8 cellular contexts compared by ENCODE assay signal in the genomic region with DNA sequence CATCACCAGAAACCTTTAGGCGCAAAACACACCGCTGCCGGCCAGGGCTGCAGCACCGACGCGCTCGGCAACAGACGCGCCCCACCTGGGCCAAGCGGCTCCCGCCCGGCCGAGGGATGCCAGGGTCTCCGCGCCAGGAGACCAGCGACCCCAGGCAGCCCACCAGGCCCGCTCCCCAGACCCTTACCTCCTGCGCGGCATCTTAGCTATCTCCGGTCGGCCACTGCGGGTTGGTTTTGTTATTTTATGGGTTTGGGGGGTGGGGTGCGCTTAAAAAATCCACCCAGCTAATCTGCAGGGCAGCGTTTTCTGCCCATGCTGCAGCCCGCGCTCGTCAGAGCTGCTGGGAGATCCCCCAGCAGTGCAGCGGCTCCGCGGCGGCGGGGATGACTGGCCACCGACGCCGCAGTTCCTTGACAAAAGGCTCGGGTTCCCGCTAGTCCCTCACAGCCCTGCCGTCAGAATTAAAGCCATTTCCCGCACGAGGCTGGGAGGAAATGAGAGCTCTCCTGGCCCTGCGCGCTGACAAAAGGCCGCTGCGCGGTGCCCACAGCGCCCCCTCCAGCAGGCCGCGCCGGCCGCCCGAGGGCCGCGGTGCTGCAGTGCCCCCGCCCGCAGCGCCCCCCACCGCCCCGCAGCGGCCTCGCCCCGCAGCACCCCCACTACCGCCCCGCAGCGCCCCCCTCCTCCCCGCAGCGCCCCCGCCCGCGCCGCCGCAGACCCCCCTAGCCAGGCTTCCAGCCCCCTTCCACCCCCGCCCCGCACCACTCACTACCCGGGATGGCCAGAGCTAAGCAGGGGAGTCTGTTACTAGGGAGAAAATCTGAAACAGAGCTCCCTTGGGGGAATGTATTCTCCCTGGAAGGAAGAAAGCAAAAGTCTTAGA. TPM values are rescaled to one million over a fixed set of nuclear protein-coding genes. Genes with fewer than 3 reads are reported as not detected.
A peak's percentile ranks its signal among the peaks of the same experiment; 100 is the strongest.
DNase-seq lines count a peak whose midpoint lies in the region; TF ChIP-seq lines count a peak whose summit lies in the region.

A gene with protein sequence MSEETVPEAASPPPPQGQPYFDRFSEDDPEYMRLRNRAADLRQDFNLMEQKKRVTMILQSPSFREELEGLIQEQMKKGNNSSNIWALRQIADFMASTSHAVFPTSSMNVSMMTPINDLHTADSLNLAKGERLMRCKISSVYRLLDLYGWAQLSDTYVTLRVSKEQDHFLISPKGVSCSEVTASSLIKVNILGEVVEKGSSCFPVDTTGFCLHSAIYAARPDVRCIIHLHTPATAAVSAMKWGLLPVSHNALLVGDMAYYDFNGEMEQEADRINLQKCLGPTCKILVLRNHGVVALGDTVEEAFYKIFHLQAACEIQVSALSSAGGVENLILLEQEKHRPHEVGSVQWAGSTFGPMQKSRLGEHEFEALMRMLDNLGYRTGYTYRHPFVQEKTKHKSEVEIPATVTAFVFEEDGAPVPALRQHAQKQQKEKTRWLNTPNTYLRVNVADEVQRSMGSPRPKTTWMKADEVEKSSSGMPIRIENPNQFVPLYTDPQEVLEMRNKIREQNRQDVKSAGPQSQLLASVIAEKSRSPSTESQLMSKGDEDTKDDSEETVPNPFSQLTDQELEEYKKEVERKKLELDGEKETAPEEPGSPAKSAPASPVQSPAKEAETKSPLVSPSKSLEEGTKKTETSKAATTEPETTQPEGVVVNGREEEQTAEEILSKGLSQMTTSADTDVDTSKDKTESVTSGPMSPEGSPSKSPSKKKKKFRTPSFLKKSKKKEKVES (minus strand): TSS at position 502 of the 886 bp plus-strand sequence. CDS start 61,792 bp downstream, outside the sequence.

- peaks cover 20% of the 10 kb centered on the region for H3K4me1 ChIP-seq in neuron (ENCODE audit: insufficient read depth, low read length)
- peaks cover 0 to 24% (median 3%) of the 10 kb centered on the region in 4 donors for H3K4me1 ChIP-seq in tibial nerve

- no peak for TF ChIP-seq CTCF in fibroblast of mammary gland (conservative IDR thresholded peaks at IDR 0.05; ENCODE audit: control insufficient read depth, insufficient read depth, low read depth, low read length)
- TF ChIP-seq CTCF in tibial nerve (IDR thresholded peaks at IDR 0.05): peak in 2 of 5 experiments; percentile 17 to 48

- 2% methylated on average over 27 to 34 of the region's 74 CpGs for WGBS in tibial nerve, 2 donors

- H3K9me3 ChIP-seq in neuron (ENCODE audit: low read length) (no peaks in the 10 kb centered on the region), tibial nerve (no peaks in the 10 kb centered on the region)

- H3K4me3 ChIP-seq in fibroblast of mammary gland (ENCODE audit: control insufficient read depth, low read depth, low read length) (no peak within 1 kb of the TSS), neuron (ENCODE audit: low read length) (peak within 1 kb of the TSS; percentile 80), tibial nerve (peak within 1 kb of the TSS; percentile 22 to 53 (median 34))

- peaks cover 2% of the 10 kb centered on the region for H3K36me3 ChIP-seq in neuron (ENCODE audit: insufficient read depth, low read length)
- no peaks in the 10 kb centered on the region for H3K36me3 ChIP-seq in tibial nerve

- peak; percentile 13 to 17 for DNase-seq in NCI-H187 (lab: John Stamatoyannopoulos, UW)
- DNase-seq in NCI-H187 treated with DMSO at 0.1 percent for 48 hours (lab: John Stamatoyannopoulos, UW): no peak
- DNase-seq in NCI-H2227 treated with DMSO at 0.1 percent for 48 hours (lab: John Stamatoyannopoulos, UW): peak; percentile 76
- peak; percentile 5 for DNase-seq in activated T-cell treated with anti-CD3 and anti-CD28 coated beads for 4 hours
- DNase-seq in fibroblast of mammary gland (ENCODE audit: low read depth): peak; percentile 19
- DNase-seq in tibial nerve (ENCODE audit: low spot score in 2 of 2): no peak
- no peak for DNase-seq in ureter (ENCODE audit: low spot score)

- TF ChIP-seq EP300 in tibial nerve (IDR thresholded peaks at IDR 0.05): no peak

- no peak within 1 kb of the TSS for H3K27ac ChIP-seq in tibial nerve

- H3K27me3 ChIP-seq in neuron (ENCODE audit: insufficient read depth, low read length) (peaks cover 7% of the 10 kb centered on the region), tibial nerve (peaks cover 0 to 66% of the 10 kb centered on the region in 2 donors)

- TF ChIP-seq POLR2A in tibial nerve (IDR thresholded peaks at IDR 0.05): no peak

- peak within 1 kb of the TSS; percentile 93 for H2AFZ ChIP-seq in neuron (ENCODE audit: low read depth, low read length)

RNA-seq across cellular contexts. Expression of the gene that starts here (rescaled TPM):
- total RNA-seq in tibial nerve: 1 to 10 TPM in 3 of 4 donors, under 1 TPM in 1; 0.63 to 6.0 (median 3.2) TPM
- total RNA-seq in ureter: 2.1 TPM

Comparison
In these comparisons a context has a peak if more than half of its experiments do, and no peak if none do; other contexts are left out.
1. DNase-seq: peak in NCI-H187 (2 of 2), NCI-H2227 treated with DMSO at 0.1 percent for 48 hours (single experiment), activated T-cell treated with anti-CD3 and anti-CD28 coated beads for 4 hours (single experiment) and fibroblast of mammary gland (single experiment); none in NCI-H187 treated with DMSO at 0.1 percent for 48 hours (single experiment), tibial nerve (0 of 2) and ureter (single experiment).